ENCODE assay signal across 1 cellular context in the genomic region with DNA sequence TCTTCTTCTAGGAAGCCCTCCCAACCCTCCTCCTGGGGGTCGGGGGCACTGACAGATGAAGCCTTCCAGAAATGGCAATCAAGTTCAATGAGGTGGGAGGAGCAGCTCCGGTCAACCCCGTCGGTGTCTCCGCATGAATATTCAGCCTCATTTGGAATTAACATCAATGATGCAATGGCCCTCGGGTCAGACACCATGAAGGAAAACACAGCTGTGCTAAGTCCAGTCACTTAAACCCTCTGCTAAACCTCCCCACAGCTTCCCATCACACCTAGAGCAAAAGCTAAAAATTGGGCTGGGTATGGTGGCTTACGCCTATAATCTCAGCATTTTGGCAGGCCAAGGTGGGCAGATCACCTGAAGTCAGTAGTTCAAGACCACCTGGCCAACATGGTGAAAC.
TF ChIP-seq lines count a peak whose summit lies in the region.

No MANE protein-coding gene starts in this region.

TF ChIP-seq in WTC11, 78 proteins besides CTCF, POLR2A, EP300 and RAD21 (continued from another document):
- TF ChIP-seq, protein P1, sequence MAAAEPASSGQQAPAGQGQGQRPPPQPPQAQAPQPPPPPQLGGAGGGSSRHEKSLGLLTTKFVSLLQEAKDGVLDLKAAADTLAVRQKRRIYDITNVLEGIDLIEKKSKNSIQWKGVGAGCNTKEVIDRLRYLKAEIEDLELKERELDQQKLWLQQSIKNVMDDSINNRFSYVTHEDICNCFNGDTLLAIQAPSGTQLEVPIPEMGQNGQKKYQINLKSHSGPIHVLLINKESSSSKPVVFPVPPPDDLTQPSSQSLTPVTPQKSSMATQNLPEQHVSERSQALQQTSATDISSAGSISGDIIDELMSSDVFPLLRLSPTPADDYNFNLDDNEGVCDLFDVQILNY (CRISPR knock-in tag; IDR thresholded peaks at IDR 0.05): no peak
- TF ChIP-seq ZNF232 (CRISPR knock-in tag; IDR thresholded peaks at IDR 0.05) (no peak), ELF4 (CRISPR knock-in tag; IDR thresholded peaks at IDR 0.05; ENCODE audit: low read depth) (no peak), FOXP1 (CRISPR knock-in tag; IDR thresholded peaks at IDR 0.05; ENCODE audit: borderline replicate concordance) (no peak)
- TF ChIP-seq, protein P2, sequence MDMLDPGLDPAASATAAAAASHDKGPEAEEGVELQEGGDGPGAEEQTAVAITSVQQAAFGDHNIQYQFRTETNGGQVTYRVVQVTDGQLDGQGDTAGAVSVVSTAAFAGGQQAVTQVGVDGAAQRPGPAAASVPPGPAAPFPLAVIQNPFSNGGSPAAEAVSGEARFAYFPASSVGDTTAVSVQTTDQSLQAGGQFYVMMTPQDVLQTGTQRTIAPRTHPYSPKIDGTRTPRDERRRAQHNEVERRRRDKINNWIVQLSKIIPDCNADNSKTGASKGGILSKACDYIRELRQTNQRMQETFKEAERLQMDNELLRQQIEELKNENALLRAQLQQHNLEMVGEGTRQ (CRISPR knock-in tag; IDR thresholded peaks at IDR 0.05): no peak
- TF ChIP-seq, protein P3, sequence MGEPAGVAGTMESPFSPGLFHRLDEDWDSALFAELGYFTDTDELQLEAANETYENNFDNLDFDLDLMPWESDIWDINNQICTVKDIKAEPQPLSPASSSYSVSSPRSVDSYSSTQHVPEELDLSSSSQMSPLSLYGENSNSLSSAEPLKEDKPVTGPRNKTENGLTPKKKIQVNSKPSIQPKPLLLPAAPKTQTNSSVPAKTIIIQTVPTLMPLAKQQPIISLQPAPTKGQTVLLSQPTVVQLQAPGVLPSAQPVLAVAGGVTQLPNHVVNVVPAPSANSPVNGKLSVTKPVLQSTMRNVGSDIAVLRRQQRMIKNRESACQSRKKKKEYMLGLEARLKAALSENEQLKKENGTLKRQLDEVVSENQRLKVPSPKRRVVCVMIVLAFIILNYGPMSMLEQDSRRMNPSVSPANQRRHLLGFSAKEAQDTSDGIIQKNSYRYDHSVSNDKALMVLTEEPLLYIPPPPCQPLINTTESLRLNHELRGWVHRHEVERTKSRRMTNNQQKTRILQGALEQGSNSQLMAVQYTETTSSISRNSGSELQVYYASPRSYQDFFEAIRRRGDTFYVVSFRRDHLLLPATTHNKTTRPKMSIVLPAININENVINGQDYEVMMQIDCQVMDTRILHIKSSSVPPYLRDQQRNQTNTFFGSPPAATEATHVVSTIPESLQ (CRISPR knock-in tag; IDR thresholded peaks at IDR 0.05): no peak
